ENCODE assay signal across 1 cellular context in genomic region chr5:14502291-14502690, GRCh38.
TF ChIP-seq lines count a peak whose summit lies in the region.

No MANE protein-coding gene starts in this region.

TF ChIP-seq in IMR-90, 13 proteins besides CTCF, POLR2A, EP300 and RAD21 (continued from another document):
- TF ChIP-seq CHD1 (IDR thresholded peaks at IDR 0.05; ENCODE audit: low read depth, low read length) (no peak), NFE2L2 (IDR thresholded peaks at IDR 0.05; ENCODE audit: low read depth, low read length) (no peak), CEBPB (IDR thresholded peaks at IDR 0.05; ENCODE audit: low read depth, low read length) (no peak)
TF ChIP-seq in IMR-90: peak in this region for 0.
